2 cellular contexts compared by ENCODE assay signal in the genomic region with DNA sequence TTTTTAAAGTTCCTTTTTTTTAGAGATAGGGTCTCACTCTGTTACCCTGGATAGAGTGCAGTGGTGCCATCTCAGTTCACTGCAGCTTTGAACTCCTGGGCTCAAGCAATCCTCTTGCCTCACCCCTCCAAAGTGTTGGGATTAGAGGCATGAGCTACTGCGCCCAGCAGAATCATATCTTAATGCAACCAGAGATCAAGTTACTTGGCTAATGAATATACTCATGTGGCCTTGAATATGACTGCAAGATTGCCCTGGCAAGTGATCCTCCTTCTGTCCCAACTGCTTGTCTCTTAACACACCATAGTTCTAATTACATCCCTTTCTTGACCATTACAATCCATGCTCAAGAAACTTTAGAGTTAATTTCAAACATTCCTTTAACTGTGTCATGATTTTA.
TF ChIP-seq lines count a peak whose summit lies in the region.

No MANE protein-coding gene starts in this region.

TF ChIP-seq in HepG2, 621 proteins besides CTCF, POLR2A, EP300 and RAD21 (continues in another document):
- TF ChIP-seq POLR2AphosphoS5 (IDR thresholded peaks at IDR 0.05; ENCODE audit: low read depth, low read length) (no peak), TOPORS (CRISPR knock-in tag; IDR thresholded peaks at IDR 0.05) (no peak), MBNL3 (CRISPR knock-in tag; conservative IDR thresholded peaks at IDR 0.05) (no peak), ZNF792 (CRISPR knock-in tag; IDR thresholded peaks at IDR 0.05) (no peak), ZNF343 (CRISPR knock-in tag; IDR thresholded peaks at IDR 0.05) (no peak), TBP (CRISPR knock-in tag; IDR thresholded peaks at IDR 0.05) (no peak), U2AF2 (IDR thresholded peaks at IDR 0.05; ENCODE audit: low read depth, low read length) (no peak), ZNF775 (CRISPR knock-in tag; IDR thresholded peaks at IDR 0.05; ENCODE audit: borderline replicate concordance) (no peak), RARA (CRISPR knock-in tag; IDR thresholded peaks at IDR 0.05) (no peak), ASH2L (IDR thresholded peaks at IDR 0.05; ENCODE audit: insufficient read length, low read depth, low read length) (no peak)
- TF ChIP-seq, protein P1, sequence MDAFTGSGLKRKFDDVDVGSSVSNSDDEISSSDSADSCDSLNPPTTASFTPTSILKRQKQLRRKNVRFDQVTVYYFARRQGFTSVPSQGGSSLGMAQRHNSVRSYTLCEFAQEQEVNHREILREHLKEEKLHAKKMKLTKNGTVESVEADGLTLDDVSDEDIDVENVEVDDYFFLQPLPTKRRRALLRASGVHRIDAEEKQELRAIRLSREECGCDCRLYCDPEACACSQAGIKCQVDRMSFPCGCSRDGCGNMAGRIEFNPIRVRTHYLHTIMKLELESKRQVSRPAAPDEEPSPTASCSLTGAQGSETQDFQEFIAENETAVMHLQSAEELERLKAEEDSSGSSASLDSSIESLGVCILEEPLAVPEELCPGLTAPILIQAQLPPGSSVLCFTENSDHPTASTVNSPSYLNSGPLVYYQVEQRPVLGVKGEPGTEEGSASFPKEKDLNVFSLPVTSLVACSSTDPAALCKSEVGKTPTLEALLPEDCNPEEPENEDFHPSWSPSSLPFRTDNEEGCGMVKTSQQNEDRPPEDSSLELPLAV (CRISPR knock-in tag; conservative IDR thresholded peaks at IDR 0.05; ENCODE audit: low read depth), result no peak
- TF ChIP-seq, protein P2, sequence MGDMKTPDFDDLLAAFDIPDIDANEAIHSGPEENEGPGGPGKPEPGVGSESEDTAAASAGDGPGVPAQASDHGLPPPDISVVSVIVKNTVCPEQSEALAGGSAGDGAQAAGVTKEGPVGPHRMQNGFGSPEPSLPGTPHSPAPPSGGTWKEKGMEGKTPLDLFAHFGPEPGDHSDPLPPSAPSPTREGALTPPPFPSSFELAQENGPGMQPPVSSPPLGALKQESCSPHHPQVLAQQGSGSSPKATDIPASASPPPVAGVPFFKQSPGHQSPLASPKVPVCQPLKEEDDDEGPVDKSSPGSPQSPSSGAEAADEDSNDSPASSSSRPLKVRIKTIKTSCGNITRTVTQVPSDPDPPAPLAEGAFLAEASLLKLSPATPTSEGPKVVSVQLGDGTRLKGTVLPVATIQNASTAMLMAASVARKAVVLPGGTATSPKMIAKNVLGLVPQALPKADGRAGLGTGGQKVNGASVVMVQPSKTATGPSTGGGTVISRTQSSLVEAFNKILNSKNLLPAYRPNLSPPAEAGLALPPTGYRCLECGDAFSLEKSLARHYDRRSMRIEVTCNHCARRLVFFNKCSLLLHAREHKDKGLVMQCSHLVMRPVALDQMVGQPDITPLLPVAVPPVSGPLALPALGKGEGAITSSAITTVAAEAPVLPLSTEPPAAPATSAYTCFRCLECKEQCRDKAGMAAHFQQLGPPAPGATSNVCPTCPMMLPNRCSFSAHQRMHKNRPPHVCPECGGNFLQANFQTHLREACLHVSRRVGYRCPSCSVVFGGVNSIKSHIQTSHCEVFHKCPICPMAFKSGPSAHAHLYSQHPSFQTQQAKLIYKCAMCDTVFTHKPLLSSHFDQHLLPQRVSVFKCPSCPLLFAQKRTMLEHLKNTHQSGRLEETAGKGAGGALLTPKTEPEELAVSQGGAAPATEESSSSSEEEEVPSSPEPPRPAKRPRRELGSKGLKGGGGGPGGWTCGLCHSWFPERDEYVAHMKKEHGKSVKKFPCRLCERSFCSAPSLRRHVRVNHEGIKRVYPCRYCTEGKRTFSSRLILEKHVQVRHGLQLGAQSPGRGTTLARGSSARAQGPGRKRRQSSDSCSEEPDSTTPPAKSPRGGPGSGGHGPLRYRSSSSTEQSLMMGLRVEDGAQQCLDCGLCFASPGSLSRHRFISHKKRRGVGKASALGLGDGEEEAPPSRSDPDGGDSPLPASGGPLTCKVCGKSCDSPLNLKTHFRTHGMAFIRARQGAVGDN (CRISPR knock-in tag; IDR thresholded peaks at IDR 0.05), result no peak
- TF ChIP-seq, protein P3, sequence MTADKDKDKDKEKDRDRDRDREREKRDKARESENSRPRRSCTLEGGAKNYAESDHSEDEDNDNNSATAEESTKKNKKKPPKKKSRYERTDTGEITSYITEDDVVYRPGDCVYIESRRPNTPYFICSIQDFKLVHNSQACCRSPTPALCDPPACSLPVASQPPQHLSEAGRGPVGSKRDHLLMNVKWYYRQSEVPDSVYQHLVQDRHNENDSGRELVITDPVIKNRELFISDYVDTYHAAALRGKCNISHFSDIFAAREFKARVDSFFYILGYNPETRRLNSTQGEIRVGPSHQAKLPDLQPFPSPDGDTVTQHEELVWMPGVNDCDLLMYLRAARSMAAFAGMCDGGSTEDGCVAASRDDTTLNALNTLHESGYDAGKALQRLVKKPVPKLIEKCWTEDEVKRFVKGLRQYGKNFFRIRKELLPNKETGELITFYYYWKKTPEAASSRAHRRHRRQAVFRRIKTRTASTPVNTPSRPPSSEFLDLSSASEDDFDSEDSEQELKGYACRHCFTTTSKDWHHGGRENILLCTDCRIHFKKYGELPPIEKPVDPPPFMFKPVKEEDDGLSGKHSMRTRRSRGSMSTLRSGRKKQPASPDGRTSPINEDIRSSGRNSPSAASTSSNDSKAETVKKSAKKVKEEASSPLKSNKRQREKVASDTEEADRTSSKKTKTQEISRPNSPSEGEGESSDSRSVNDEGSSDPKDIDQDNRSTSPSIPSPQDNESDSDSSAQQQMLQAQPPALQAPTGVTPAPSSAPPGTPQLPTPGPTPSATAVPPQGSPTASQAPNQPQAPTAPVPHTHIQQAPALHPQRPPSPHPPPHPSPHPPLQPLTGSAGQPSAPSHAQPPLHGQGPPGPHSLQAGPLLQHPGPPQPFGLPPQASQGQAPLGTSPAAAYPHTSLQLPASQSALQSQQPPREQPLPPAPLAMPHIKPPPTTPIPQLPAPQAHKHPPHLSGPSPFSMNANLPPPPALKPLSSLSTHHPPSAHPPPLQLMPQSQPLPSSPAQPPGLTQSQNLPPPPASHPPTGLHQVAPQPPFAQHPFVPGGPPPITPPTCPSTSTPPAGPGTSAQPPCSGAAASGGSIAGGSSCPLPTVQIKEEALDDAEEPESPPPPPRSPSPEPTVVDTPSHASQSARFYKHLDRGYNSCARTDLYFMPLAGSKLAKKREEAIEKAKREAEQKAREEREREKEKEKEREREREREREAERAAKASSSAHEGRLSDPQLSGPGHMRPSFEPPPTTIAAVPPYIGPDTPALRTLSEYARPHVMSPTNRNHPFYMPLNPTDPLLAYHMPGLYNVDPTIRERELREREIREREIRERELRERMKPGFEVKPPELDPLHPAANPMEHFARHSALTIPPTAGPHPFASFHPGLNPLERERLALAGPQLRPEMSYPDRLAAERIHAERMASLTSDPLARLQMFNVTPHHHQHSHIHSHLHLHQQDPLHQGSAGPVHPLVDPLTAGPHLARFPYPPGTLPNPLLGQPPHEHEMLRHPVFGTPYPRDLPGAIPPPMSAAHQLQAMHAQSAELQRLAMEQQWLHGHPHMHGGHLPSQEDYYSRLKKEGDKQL (CRISPR knock-in tag; IDR thresholded peaks at IDR 0.05; ENCODE audit: low read depth), result no peak
- TF ChIP-seq, protein P4, sequence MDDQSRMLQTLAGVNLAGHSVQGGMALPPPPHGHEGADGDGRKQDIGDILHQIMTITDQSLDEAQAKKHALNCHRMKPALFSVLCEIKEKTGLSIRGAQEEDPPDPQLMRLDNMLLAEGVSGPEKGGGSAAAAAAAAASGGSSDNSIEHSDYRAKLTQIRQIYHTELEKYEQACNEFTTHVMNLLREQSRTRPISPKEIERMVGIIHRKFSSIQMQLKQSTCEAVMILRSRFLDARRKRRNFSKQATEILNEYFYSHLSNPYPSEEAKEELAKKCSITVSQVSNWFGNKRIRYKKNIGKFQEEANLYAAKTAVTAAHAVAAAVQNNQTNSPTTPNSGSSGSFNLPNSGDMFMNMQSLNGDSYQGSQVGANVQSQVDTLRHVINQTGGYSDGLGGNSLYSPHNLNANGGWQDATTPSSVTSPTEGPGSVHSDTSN (CRISPR knock-in tag; IDR thresholded peaks at IDR 0.05; ENCODE audit: borderline replicate concordance), result no peak

TF ChIP-seq in H1, 55 proteins besides CTCF, POLR2A, EP300 and RAD21:
- TF ChIP-seq KDM1A (IDR thresholded peaks at IDR 0.05; ENCODE audit: borderline replicate concordance, low read length) (no peak), PHF8 (conservative IDR thresholded peaks at IDR 0.05; ENCODE audit: low read depth, low read length) (no peak), NANOG (IDR thresholded peaks at IDR 0.05; ENCODE audit: insufficient read depth, low read depth, low read length, poor library complexity, severe bottlenecking) (no peak), SP1 (IDR thresholded peaks at IDR 0.05; ENCODE audit: low read depth, low read length) (no peak), SP4 (IDR thresholded peaks at IDR 0.05; ENCODE audit: low read length) (no peak), RBBP5 (IDR thresholded peaks at IDR 0.05; ENCODE audit: borderline replicate concordance, low read depth, low read length) (no peak), CEBPB (IDR thresholded peaks at IDR 0.05; ENCODE audit: low read depth, low read length) (no peak), MAFK (IDR thresholded peaks at IDR 0.05; ENCODE audit: low read depth, low read length) (no peak), NRF1 (IDR thresholded peaks at IDR 0.05; ENCODE audit: low read depth, low read length) (no peak), SP2 (IDR thresholded peaks at IDR 0.05; ENCODE audit: low read length) (no peak), RFX5 (IDR thresholded peaks at IDR 0.05; ENCODE audit: borderline replicate concordance, low read depth, low read length) (no peak), SAP30 (IDR thresholded peaks at IDR 0.05; ENCODE audit: insufficient read depth, insufficient replicate concordance, low read length) (no peak), YY1 (IDR thresholded peaks at IDR 0.05; ENCODE audit: low read depth, low read length) (no peak), RNF2 (IDR thresholded peaks at IDR 0.05; ENCODE audit: borderline replicate concordance, low read depth, low read length, missing control alignments, poor library complexity, severe bottlenecking) (no peak), TAF7 (optimal IDR thresholded peaks at IDR 0.05; ENCODE audit: borderline replicate concordance, low read depth, low read length) (no peak), HDAC2 (IDR thresholded peaks at IDR 0.05; ENCODE audit: borderline replicate concordance in 1 of 2, low read depth in 2 of 2, low read length in 2 of 2) (no peak), TAF1 (IDR thresholded peaks at IDR 0.05; ENCODE audit: low read depth, low read length) (no peak)
- TF ChIP-seq, protein P5, sequence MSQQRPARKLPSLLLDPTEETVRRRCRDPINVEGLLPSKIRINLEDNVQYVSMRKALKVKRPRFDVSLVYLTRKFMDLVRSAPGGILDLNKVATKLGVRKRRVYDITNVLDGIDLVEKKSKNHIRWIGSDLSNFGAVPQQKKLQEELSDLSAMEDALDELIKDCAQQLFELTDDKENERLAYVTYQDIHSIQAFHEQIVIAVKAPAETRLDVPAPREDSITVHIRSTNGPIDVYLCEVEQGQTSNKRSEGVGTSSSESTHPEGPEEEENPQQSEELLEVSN (IDR thresholded peaks at IDR 0.05), result no peak
- TF ChIP-seq, protein P6, sequence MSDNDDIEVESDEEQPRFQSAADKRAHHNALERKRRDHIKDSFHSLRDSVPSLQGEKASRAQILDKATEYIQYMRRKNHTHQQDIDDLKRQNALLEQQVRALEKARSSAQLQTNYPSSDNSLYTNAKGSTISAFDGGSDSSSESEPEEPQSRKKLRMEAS (IDR thresholded peaks at IDR 0.05), result no peak
- TF ChIP-seq, protein P7, sequence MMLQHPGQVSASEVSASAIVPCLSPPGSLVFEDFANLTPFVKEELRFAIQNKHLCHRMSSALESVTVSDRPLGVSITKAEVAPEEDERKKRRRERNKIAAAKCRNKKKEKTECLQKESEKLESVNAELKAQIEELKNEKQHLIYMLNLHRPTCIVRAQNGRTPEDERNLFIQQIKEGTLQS (IDR thresholded peaks at IDR 0.05; ENCODE audit: insufficient read depth, low read depth, low read length), result no peak
TF ChIP-seq in H1: peak in this region for 0.
